ENCODE assay signal across 15 cellular contexts in genomic region chrX:96102997-96103396, GRCh38.
DNase-seq lines count a peak whose midpoint lies in the region; ATAC-seq, FAIRE-seq and TF ChIP-seq lines count a peak whose summit lies in the region.
"Had no signal": no experiment of that assay in that cellular context is flagged by ENCODE, and none has a peak within 500 bp of the region (broad histone marks: within the 10 kb centered on the region; RNA-seq: fewer than 3 reads in every experiment).

No MANE protein-coding gene starts in this region.

- H3K27ac ChIP-seq in endothelial cell of umbilical vein (ENCODE audit: insufficient read depth, low read depth, low read length) (no peak overlapping the region), tibial artery (peak overlapping the region in 1 of 2 donors; percentile 39), neuronal stem cell (replicated peaks; ENCODE audit: low read length) (no peak overlapping the region)
- H3K27ac ChIP-seq: A549, SJCRH30 had no signal

- no peak overlapping the region for H3K18ac ChIP-seq in neuronal stem cell (ENCODE audit: low read length)

- DNase-seq in cardiac septum (ENCODE audit: low spot score) (peak; percentile 56), left ventricle myocardium superior (no peak), NCI-H1694 treated with DMSO at 0.1 percent for 48 hours (lab: John Stamatoyannopoulos, UW) (peak; percentile 57), endothelial cell of umbilical vein (ENCODE audit: low read depth, low spot score) (peak; percentile 1), tibial artery (peak; percentile 21 to 80), neuronal stem cell (ENCODE audit: low spot score) (no peak)
- DNase-seq: C1 segment of cervical spinal cord, H7, KBM-7, NCI-H526, RPMI8226, SJCRH30 had no signal

- H3K4me1 ChIP-seq in endothelial cell of umbilical vein (ENCODE audit: control insufficient read depth, extremely low read depth, insufficient read depth, low read length) (no peaks in the 10 kb centered on the region), tibial artery (no peaks in the 10 kb centered on the region), neuronal stem cell (ENCODE audit: control insufficient read depth in 2 of 2, insufficient read depth in 1 of 2, low read depth in 1 of 2, low read length in 2 of 2) (no peaks in the 10 kb centered on the region)
- H3K4me1 ChIP-seq: A549, SJCRH30 had no signal

- CTCF ChIA-PET in endothelial cell of umbilical vein (lab: Charles Lee), result interaction anchor here (0.8 kb wide), 1 partner anchor 195 kb away, joined by 3 read pairs; no protein-coding TSS in a partner anchor

- no TSS peak for BruUV-seq in endothelial cell of umbilical vein (replicated peaks; lab: Mats Ljungman, UMichigan)

- no peaks in the 10 kb centered on the region for H3K79me2 ChIP-seq in endothelial cell of umbilical vein (ENCODE audit: control insufficient read depth, insufficient read depth, low read length)

- H3K9me3 ChIP-seq in endothelial cell of umbilical vein (replicated peaks; ENCODE audit: control insufficient read depth, insufficient read depth, low read length), result no peaks in the 10 kb centered on the region
- H3K9me3 ChIP-seq in tibial artery, result no peaks in the 10 kb centered on the region
- no peaks in the 10 kb centered on the region for H3K9me3 ChIP-seq in neuronal stem cell (replicated peaks in 1 of 2; ENCODE audit: control insufficient read depth in 2 of 2, insufficient read depth in 1 of 2, low read depth in 1 of 2, low read length in 2 of 2)
- H3K9me3 ChIP-seq: A549, SJCRH30 had no signal

- no peak overlapping the region for H2BK15ac ChIP-seq in neuronal stem cell (ENCODE audit: low read length)

- H3K4me2 ChIP-seq in endothelial cell of umbilical vein (ENCODE audit: insufficient read depth, low read length), result no peak overlapping the region
- no peak overlapping the region for H3K4me2 ChIP-seq in neuronal stem cell (ENCODE audit: insufficient read depth, low read length, poor library complexity, severe bottlenecking)
- H3K4me2 ChIP-seq: A549 had no signal

- no peak overlapping the region for H4K91ac ChIP-seq in neuronal stem cell (ENCODE audit: low read depth, low read length, poor library complexity)

- H2BK120ac ChIP-seq in neuronal stem cell (ENCODE audit: low read depth, low read length), result no peak overlapping the region

- intact Hi-C loops in cardiac septum (cut with DNase I), result no loop called here
- intact Hi-C loops in left ventricle myocardium superior (cut with micrococcal nuclease), result no loop called here
- intact Hi-C loops in endothelial cell of umbilical vein (cut with micrococcal nuclease), result no loop called here
- intact Hi-C loops in tibial artery (cut with DNase I; ENCODE audit: low total_unique reads), result no loop called here

- H3K23ac ChIP-seq in neuronal stem cell (ENCODE audit: low read depth, low read length, poor library complexity), result no peak overlapping the region

- H3K4me3 ChIP-seq in endothelial cell of umbilical vein (replicated peaks in 1 of 3; ENCODE audit: insufficient read depth in 1 of 3, low read depth in 1 of 3, low read length in 3 of 3) (no peak overlapping the region), tibial artery (no peak overlapping the region), neuronal stem cell (ENCODE audit: low read length in 2 of 2) (no peak overlapping the region)
- H3K4me3 ChIP-seq: A549, SJCRH30 had no signal

- no peak overlapping the region for H2BK12ac ChIP-seq in neuronal stem cell (ENCODE audit: low read length)

- dilution Hi-C loops in endothelial cell of umbilical vein (cut with MboI; ENCODE audit: extremely low pct_ligation_motif_present, low sequenced_read_pairs), result no loop called here

- no peak overlapping the region for H2BK5ac ChIP-seq in neuronal stem cell (ENCODE audit: low read length)

- H3K27me3 ChIP-seq in endothelial cell of umbilical vein (ENCODE audit: control insufficient read depth in 2 of 2, insufficient read depth in 2 of 2, low read length in 2 of 2) (no peaks in the 10 kb centered on the region), tibial artery (no peaks in the 10 kb centered on the region), neuronal stem cell (ENCODE audit: control insufficient read depth in 3 of 3, insufficient read depth in 3 of 3, low read depth in 1 of 3, low read length in 3 of 3) (no peaks in the 10 kb centered on the region)
- H3K27me3 ChIP-seq: SJCRH30 had no signal

- TF ChIP-seq CTCF in endothelial cell of umbilical vein (IDR thresholded peaks at IDR 0.05; ENCODE audit: extremely low read depth in 1 of 2, insufficient read depth in 1 of 2, low read depth in 1 of 2, low read length in 2 of 2) (no peak), tibial artery (IDR thresholded peaks at IDR 0.05) (no peak)

- H3K4ac ChIP-seq in neuronal stem cell (ENCODE audit: low read length), result no peak overlapping the region

- no peak overlapping the region for H3K14ac ChIP-seq in neuronal stem cell (ENCODE audit: low read length)

- no peak for TF ChIP-seq POLR2A in endothelial cell of umbilical vein (IDR thresholded peaks at IDR 0.05; ENCODE audit: low read depth, low read length)

- ATAC-seq in left ventricle myocardium superior, result no peak
- ATAC-seq in HG03521 (IDR thresholded peaks at IDR 0.05; ENCODE audit: unreplicated experiment), result no peak
- ATAC-seq in GM19463 (IDR thresholded peaks at IDR 0.05; ENCODE audit: unreplicated experiment), result no peak
- ATAC-seq: A549 had no signal

- H2AK5ac ChIP-seq in neuronal stem cell (ENCODE audit: low read depth, low read length), result no peak overlapping the region

- POLR2A ChIA-PET in endothelial cell of umbilical vein (lab: Charles Lee), result no interaction called here

- H3K9me1 ChIP-seq in endothelial cell of umbilical vein (replicated peaks; ENCODE audit: control insufficient read depth, extremely low read depth, insufficient read depth, low read length), result no peaks in the 10 kb centered on the region

- FAIRE-seq in endothelial cell of umbilical vein (lab: Jason Lieb, UNC), result no peak
- FAIRE-seq: A549 had no signal

- H3K9ac ChIP-seq in endothelial cell of umbilical vein (replicated peaks; ENCODE audit: extremely low read depth, insufficient read depth, low read length) (no peak overlapping the region), neuronal stem cell (ENCODE audit: low read depth, low read length, poor library complexity) (no peak overlapping the region)

- H2AFZ ChIP-seq in endothelial cell of umbilical vein (ENCODE audit: low read depth, low read length) (no peak overlapping the region), neuronal stem cell (ENCODE audit: low read length) (no peak overlapping the region)

- no peaks in the 10 kb centered on the region for H4K20me1 ChIP-seq in endothelial cell of umbilical vein (replicated peaks; ENCODE audit: control insufficient read depth, extremely low read depth, insufficient read depth, low read length)

- H4K8ac ChIP-seq in neuronal stem cell (ENCODE audit: low read depth, low read length), result no peak overlapping the region

- no CpG with 5 or more reads among the region's 9 CpGs for WGBS in neuronal stem cell (ENCODE audit: extremely low coverage in 2 of 2, insufficient read length in 2 of 2, insufficient replicate concordance in 1 of 2), 2 donors

- H3K36me3 ChIP-seq in endothelial cell of umbilical vein (ENCODE audit: control insufficient read depth in 2 of 2, extremely low read depth in 1 of 2, insufficient read depth in 2 of 2, low read length in 2 of 2), result no peaks in the 10 kb centered on the region
- no peaks in the 10 kb centered on the region for H3K36me3 ChIP-seq in tibial artery
- H3K36me3 ChIP-seq in neuronal stem cell (replicated peaks in 1 of 2; ENCODE audit: control insufficient read depth in 2 of 2, insufficient read depth in 2 of 2, low read length in 2 of 2), result no peaks in the 10 kb centered on the region
- H3K36me3 ChIP-seq: SJCRH30 had no signal

- no peaks in the 10 kb centered on the region for H3K79me1 ChIP-seq in neuronal stem cell (ENCODE audit: low read depth, low read length)

TF ChIP-seq in endothelial cell of umbilical vein, 7 proteins besides CTCF, POLR2A, EP300 and RAD21:
- TF ChIP-seq POLR2AphosphoS5 (IDR thresholded peaks at IDR 0.05; ENCODE audit: insufficient read depth, low read depth, low read length) (no peak), EZH2 (IDR thresholded peaks at IDR 0.05; ENCODE audit: borderline replicate concordance, low read depth, low read length, severe bottlenecking) (no peak), JUN (IDR thresholded peaks at IDR 0.05; ENCODE audit: borderline replicate concordance, insufficient read depth, insufficient read length, low read depth) (no peak), GATA2 (IDR thresholded peaks at IDR 0.05; ENCODE audit: insufficient read depth, insufficient read length, low read depth, low read length) (no peak), MAX (IDR thresholded peaks at IDR 0.05; ENCODE audit: insufficient read depth, insufficient read length) (no peak)
TF ChIP-seq in endothelial cell of umbilical vein: peak in this region for 0.

Comparison
In these comparisons a context has a peak if more than half of its experiments do, and no peak if none do; other contexts are left out.
1. DNase-seq: peak in cardiac septum (single experiment), NCI-H1694 treated with DMSO at 0.1 percent for 48 hours (single experiment), endothelial cell of umbilical vein (single experiment) and tibial artery (2 of 2); none in left ventricle myocardium superior (single experiment) and neuronal stem cell (single experiment).